8 cellular contexts compared by ENCODE assay signal in the genomic region with DNA sequence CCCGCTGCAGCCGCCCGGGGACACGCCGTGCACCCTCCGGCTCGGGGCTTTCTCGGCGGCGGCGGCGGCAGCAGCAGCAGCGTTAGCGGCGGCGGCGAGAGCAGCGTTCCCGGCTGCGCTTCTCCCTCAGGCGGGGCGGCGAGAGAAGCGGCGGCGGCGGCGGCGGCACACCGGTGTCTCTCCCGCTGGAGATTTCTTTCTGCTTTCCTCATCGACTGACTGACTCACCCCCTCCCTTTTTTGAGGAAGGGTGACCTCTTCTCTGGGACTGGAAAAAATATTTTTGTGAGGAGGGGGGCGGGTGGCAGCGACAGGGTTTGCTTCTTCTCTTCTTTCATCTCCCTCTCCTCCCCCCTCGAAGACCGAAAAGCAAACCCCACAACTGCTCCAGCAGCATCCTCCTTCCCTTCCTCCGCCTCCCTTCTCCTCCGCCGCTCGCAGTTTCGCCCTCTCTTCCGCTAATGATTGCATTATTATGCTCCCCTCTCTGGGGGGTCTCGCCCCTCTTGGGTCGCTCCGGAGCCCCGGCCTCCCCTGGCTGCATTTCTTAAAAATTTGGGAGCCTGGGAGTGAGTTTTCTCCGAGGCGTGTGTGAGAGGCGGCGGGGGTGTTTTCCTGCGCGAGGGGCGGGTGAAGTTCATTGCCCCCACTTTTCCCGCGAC. TPM values are rescaled to one million over a fixed set of nuclear protein-coding genes. Genes with fewer than 3 reads are reported as not detected.
DNase-seq lines count a peak whose midpoint lies in the region; ATAC-seq and TF ChIP-seq lines count a peak whose summit lies in the region.

No MANE protein-coding gene starts in this region.

- no peaks in the 10 kb centered on the region for H3K36me3 ChIP-seq in CD4-positive, alpha-beta memory T cell (ENCODE audit: insufficient read depth, low read length)
- H3K36me3 ChIP-seq in GM23338 (ENCODE audit: insufficient read depth) (no peaks in the 10 kb centered on the region), SK-N-SH (replicated peaks in 1 of 2; ENCODE audit: control insufficient read depth in 1 of 2, insufficient read depth in 2 of 2, low read length in 1 of 2) (no peaks in the 10 kb centered on the region)

- H3K27me3 Mint-ChIP-seq in CD4-positive, alpha-beta memory T cell = peaks cover 14 to 17% of the 10 kb centered on the region in 2 donors
- H3K27me3 Mint-ChIP-seq in GM23338 (ENCODE audit: insufficient read depth, low read depth, poor library complexity) (peaks cover 41% of the 10 kb centered on the region), endothelial cell (ENCODE audit: unreplicated experiment) (peaks cover 11% of the 10 kb centered on the region)
- H3K27me3 Mint-ChIP-seq in natural killer cell treated with Interleukin-12 subunit alpha and Interleukin-12 subunit beta and Interleukin-15 and Interleukin-18, amount 100 ng/mL, for 72 hours = peaks cover 0 to 3% of the 10 kb centered on the region in 2 donors

- no peak for TF ChIP-seq EP300 in SK-N-SH (IDR thresholded peaks at IDR 0.05; ENCODE audit: borderline replicate concordance in 1 of 2, low read depth in 1 of 2, low read length in 1 of 2)

- H3K9me3 Mint-ChIP-seq in CD4-positive, alpha-beta memory T cell = peaks cover 0 to 3% (median 0%) of the 10 kb centered on the region in 8 donors
- H3K9me3 Mint-ChIP-seq in GM23338 = peaks cover 3% of the 10 kb centered on the region; the same call in 2 of the 3 replicates
- H3K9me3 Mint-ChIP-seq in endothelial cell (ENCODE audit: unreplicated experiment) = no peaks in the 10 kb centered on the region
- no peaks in the 10 kb centered on the region for H3K9me3 Mint-ChIP-seq in natural killer cell treated with Interleukin-12 subunit alpha and Interleukin-12 subunit beta and Interleukin-15 and Interleukin-18, amount 100 ng/mL, for 72 hours

- peaks cover 16% of the 10 kb centered on the region for H3K27me3 ChIP-seq in CD4-positive, alpha-beta memory T cell (ENCODE audit: insufficient read depth, low read length)
- H3K27me3 ChIP-seq in GM23338 (ENCODE audit: insufficient read depth) (peaks cover 88% of the 10 kb centered on the region), SK-N-SH (ENCODE audit: insufficient read depth) (no peaks in the 10 kb centered on the region)

- H4K20me1 ChIP-seq in GM23338 (replicated peaks; ENCODE audit: insufficient read depth) = peaks cover 24% of the 10 kb centered on the region
- peaks cover 33% of the 10 kb centered on the region for H4K20me1 ChIP-seq in SK-N-SH (ENCODE audit: insufficient read depth)

- peak overlapping the region in 3 of 7 donors; percentile 22 to 57 (median 40) for H3K27ac Mint-ChIP-seq in CD4-positive, alpha-beta memory T cell
- H3K27ac Mint-ChIP-seq in GM23338 (no peak overlapping the region), endothelial cell (ENCODE audit: unreplicated experiment) (no peak overlapping the region)
- peak overlapping the region; percentile 39 to 65 for H3K27ac Mint-ChIP-seq in natural killer cell treated with Interleukin-12 subunit alpha and Interleukin-12 subunit beta and Interleukin-15 and Interleukin-18, amount 100 ng/mL, for 72 hours

- peaks cover 5% of the 10 kb centered on the region; the same call in 1 of the 2 replicates for H3F3A ChIP-seq in GM23338 (replicated peaks; ENCODE audit: low read depth)
- H3F3A ChIP-seq in SK-N-SH (replicated peaks; ENCODE audit: insufficient read depth) = peaks cover 27% of the 10 kb centered on the region

- peak overlapping the region; percentile 96 for H3K4me2 ChIP-seq in GM23338
- H3K4me2 ChIP-seq in SK-N-SH = peak overlapping the region; percentile 96

- peak overlapping the region; percentile 88 for H2AFZ ChIP-seq in GM23338
- H2AFZ ChIP-seq in SK-N-SH (ENCODE audit: low read depth) = peak overlapping the region; percentile 91

- POLR2A ChIA-PET in CD4-positive, alpha-beta memory T cell (lab: Charles Lee; ENCODE audit: partially characterized antibody) = no interaction called here
- POLR2A ChIA-PET in SK-N-SH (lab: Yijun Ruan, JAX) = interaction anchor here (1.0 kb wide), 1 partner anchor 333 kb away, joined by 4 read pairs; no protein-coding TSS in a partner anchor

- no peaks in the 10 kb centered on the region for H3K9me3 ChIP-seq in CD4-positive, alpha-beta memory T cell (ENCODE audit: control insufficient read depth in 1 of 2, low read length in 2 of 2)
- H3K9me3 ChIP-seq in SK-N-SH = no peaks in the 10 kb centered on the region

- no peak overlapping the region for H3K4me3 ChIP-seq in CD4-positive, alpha-beta memory T cell (ENCODE audit: low read length in 2 of 2)
- H3K4me3 ChIP-seq in GM23338 (peak overlapping the region; percentile 95), SK-N-SH (ENCODE audit: low read depth in 2 of 2, low read length in 1 of 2) (peak overlapping the region; percentile 89 to 100)

- ATAC-seq in GM23338 = peak; percentile 8
- no peak for ATAC-seq in natural killer cell treated with Interleukin-12 subunit alpha and Interleukin-12 subunit beta and Interleukin-15 and Interleukin-18, amount 100 ng/mL, for 72 hours
- no peak for ATAC-seq in HG02610 (IDR thresholded peaks at IDR 0.05; ENCODE audit: unreplicated experiment)
- no peak for ATAC-seq in HG02870 (IDR thresholded peaks at IDR 0.05; ENCODE audit: unreplicated experiment)
- ATAC-seq in HG03520 (IDR thresholded peaks at IDR 0.05; ENCODE audit: unreplicated experiment) = no peak

- H3K4me1 Mint-ChIP-seq in CD4-positive, alpha-beta memory T cell = peaks cover 6 to 10% (median 8%) of the 10 kb centered on the region in 4 donors
- H3K4me1 Mint-ChIP-seq in GM23338 (peaks cover 11% of the 10 kb centered on the region), endothelial cell (ENCODE audit: unreplicated experiment) (peaks cover 11% of the 10 kb centered on the region)
- H3K4me1 Mint-ChIP-seq in natural killer cell treated with Interleukin-12 subunit alpha and Interleukin-12 subunit beta and Interleukin-15 and Interleukin-18, amount 100 ng/mL, for 72 hours (ENCODE audit: low read depth in 2 of 2) = peaks cover 7 to 14% of the 10 kb centered on the region in 2 donors

- intact Hi-C loops in CD4-positive, alpha-beta memory T cell (cut with micrococcal nuclease) = no loop called here

- TF ChIP-seq CTCF in GM23338 (conservative IDR thresholded peaks at IDR 0.05; ENCODE audit: low read depth in 2 of 2) (no peak), SK-N-SH (IDR thresholded peaks at IDR 0.05) (no peak), endothelial cell (IDR thresholded peaks at IDR 0.05; ENCODE audit: unreplicated experiment) (no peak)

- peak overlapping the region; percentile 84 for H3K9ac ChIP-seq in SK-N-SH

- DNase-seq in CD4-positive, alpha-beta memory T cell = no peak
- DNase-seq in GM23338 (ENCODE audit: low spot score) (peak; percentile 58), SK-N-SH (no peak), endothelial cell (ENCODE audit: low spot score) (no peak)
- DNase-seq in natural killer cell treated with Interleukin-12 subunit alpha and Interleukin-12 subunit beta and Interleukin-15 and Interleukin-18, amount 100 ng/mL, for 72 hours (ENCODE audit: low spot score) = no peak

- under 1% methylated on average over 34 of the region's 55 CpGs for WGBS in SK-N-SH (ENCODE audit: low lambda C conversion rate)

- H3K27ac ChIP-seq in CD4-positive, alpha-beta memory T cell (ENCODE audit: low read depth, low read length) = no peak overlapping the region
- H3K27ac ChIP-seq in GM23338 (ENCODE audit: low read depth) = no peak overlapping the region
- H3K27ac ChIP-seq in SK-N-SH (ENCODE audit: low read depth in 2 of 2, low read length in 1 of 2) = peak overlapping the region; percentile 49 to 93

- no peak for TF ChIP-seq RAD21 in SK-N-SH (IDR thresholded peaks at IDR 0.05; ENCODE audit: low read length)

- H3K4me1 ChIP-seq in CD4-positive, alpha-beta memory T cell (ENCODE audit: insufficient read depth, low read length) = peaks cover 12% of the 10 kb centered on the region
- H3K4me1 ChIP-seq in GM23338 (ENCODE audit: insufficient read depth) (peaks cover 13% of the 10 kb centered on the region), SK-N-SH (ENCODE audit: control insufficient read depth in 1 of 2, insufficient read depth in 2 of 2, low read depth in 1 of 2, low read length in 1 of 2) (peaks cover 8 to 23% of the 10 kb centered on the region in 2 experiments)

- peaks cover 0 to 3% of the 10 kb centered on the region in 2 donors for H3K36me3 Mint-ChIP-seq in CD4-positive, alpha-beta memory T cell
- H3K36me3 Mint-ChIP-seq in GM23338 (ENCODE audit: low read depth) = no peaks in the 10 kb centered on the region
- H3K36me3 Mint-ChIP-seq in endothelial cell (ENCODE audit: low read depth, unreplicated experiment) = peaks cover 4% of the 10 kb centered on the region
- no peaks in the 10 kb centered on the region for H3K36me3 Mint-ChIP-seq in natural killer cell treated with Interleukin-12 subunit alpha and Interleukin-12 subunit beta and Interleukin-15 and Interleukin-18, amount 100 ng/mL, for 72 hours

- CTCF ChIA-PET in CD4-positive, alpha-beta memory T cell (lab: Charles Lee; ENCODE audit: partially characterized antibody) = no interaction called here
- CTCF ChIA-PET in SK-N-SH (lab: Yijun Ruan, JAX) = no interaction called here

- peaks cover 30% of the 10 kb centered on the region for H3K79me2 ChIP-seq in GM23338 (replicated peaks; ENCODE audit: insufficient read depth)
- peaks cover 44% of the 10 kb centered on the region for H3K79me2 ChIP-seq in SK-N-SH (ENCODE audit: insufficient read depth)

- peak overlapping the region; percentile 82 to 88 (median 86) for H3K4me3 Mint-ChIP-seq in CD4-positive, alpha-beta memory T cell
- H3K4me3 Mint-ChIP-seq in GM23338 (peak overlapping the region; percentile 87), endothelial cell (ENCODE audit: unreplicated experiment) (peak overlapping the region; percentile 99)
- no peak overlapping the region for H3K4me3 Mint-ChIP-seq in natural killer cell treated with Interleukin-12 subunit alpha and Interleukin-12 subunit beta and Interleukin-15 and Interleukin-18, amount 100 ng/mL, for 72 hours

- H3K9me2 ChIP-seq in GM23338 (ENCODE audit: insufficient read depth) = no peaks in the 10 kb centered on the region
- H3K9me2 ChIP-seq in SK-N-SH = no peaks in the 10 kb centered on the region

TF ChIP-seq in GM23338, 12 proteins besides CTCF, POLR2A, EP300 and RAD21 (continues in another document):
- TF ChIP-seq NANOG (IDR thresholded peaks at IDR 0.05; ENCODE audit: borderline replicate concordance) = no peak

RNA-seq across cellular contexts. Expression of gene AUTS2, which starts 0.3 kb away (rescaled TPM):
- total RNA-seq in CD4-positive, alpha-beta memory T cell = 10 to 100 TPM; 32.1 to 35.2 TPM
- 10 to 100 TPM in 1 of 2 donors, 1 to 10 TPM in 1; 3.4 to 18.9 TPM for polyA plus RNA-seq in CD4-positive, alpha-beta memory T cell
- total RNA-seq in GM23338 (2014; rRNA removed; shearing (Covaris generic)) = 57.1 and 91.0 TPM in 2 replicates
- polyA plus RNA-seq in GM23338 (2016; fragmentation: Nextera tagmentation; extraction: Ambion mirVana) (32.0 and 36.6 TPM in 2 replicates), SK-N-SH (2012; rRNA removed) (7.8 and 15.6 TPM in 2 replicates)
- polyA plus RNA-seq in SK-N-SH (2012; cell fraction: cytosol; rRNA removed) = 6.6 and 8.9 TPM in 2 replicates
- polyA plus RNA-seq in SK-N-SH (2012; cell fraction: nucleus; rRNA removed) = 77.7 and 103 TPM in 2 replicates
- 103 TPM for total RNA-seq in endothelial cell (ENCODE audit: unreplicated experiment)
- total RNA-seq in natural killer cell treated with Interleukin-12 subunit alpha and Interleukin-12 subunit beta and Interleukin-15 and Interleukin-18, amount 100 ng/mL, for 72 hours = 10 to 100 TPM; 14.3 to 43.0 TPM

Comparison
In these comparisons a context has a peak if more than half of its experiments do, and no peak if none do; other contexts are left out.
1. H3K27ac ChIP-seq: peak in SK-N-SH (2 of 2); none in CD4-positive, alpha-beta memory T cell (single experiment) and GM23338 (single experiment).
2. H3K4me3 ChIP-seq: peak in GM23338 (single experiment) and SK-N-SH (2 of 2); none in CD4-positive, alpha-beta memory T cell (0 of 2).
3. H3K27ac Mint-ChIP-seq: peak in natural killer cell treated with Interleukin-12 subunit alpha and Interleukin-12 subunit beta and Interleukin-15 and Interleukin-18, amount 100 ng/mL, for 72 hours (2 of 2); none in GM23338 (single experiment) and endothelial cell (single experiment).